22 cellular contexts compared by ENCODE assay signal in genomic region chr21:21291883-21292569, GRCh38.
DNase-seq lines count a peak whose midpoint lies in the region; ATAC-seq and TF ChIP-seq lines count a peak whose summit lies in the region.
"Had no signal": no experiment of that assay in that cellular context is flagged by ENCODE, and none has a peak within 500 bp of the region (broad histone marks: within the 10 kb centered on the region; RNA-seq: fewer than 3 reads in every experiment).

No MANE protein-coding gene starts in this region.

- ATAC-seq in SK-N-SH treated with all-trans-retinoic acid at 6 μM for 48 hours: no peak
- no peak for ATAC-seq in GM19328 (IDR thresholded peaks at IDR 0.05; ENCODE audit: unreplicated experiment)
- ATAC-seq: A549, GM12878 had no signal

- no peak for TF ChIP-seq CTCF in BE2C (IDR thresholded peaks at IDR 0.05; ENCODE audit: low read depth, low read length)
- no peak for TF ChIP-seq CTCF in VCaP (conservative IDR thresholded peaks at IDR 0.05)

- peak overlapping the region; percentile 32; the same call in 1 of the 2 replicates for H3K27ac ChIP-seq in VCaP
- H3K27ac ChIP-seq: A549, BLaER1 had no signal

- no peak for DNase-seq in BE2C
- no peak for DNase-seq in hypothalamus (lab: John Stamatoyannopoulos, UW)
- DNase-seq in islet precursor cell: no peak
- DNase-seq: AML-193; C1 segment of cervical spinal cord; CD4-positive, alpha-beta memory T cell; CD4-positive, CD25-positive, alpha-beta regulatory T cell; CD8-positive, alpha-beta memory T cell; COR-L47; DMS 273 treated with DMSO at 0.1 percent for 48 hours; DMS153; DMS53; DMS79; DND-41; EL; GDM1 had no signal

- no peaks in the 10 kb centered on the region for H3K9me3 ChIP-seq in BE2C
- H3K9me3 ChIP-seq: A549, BLaER1 had no signal

- no peaks in the 10 kb centered on the region; the same call in 1 of the 2 replicates for H3K36me3 ChIP-seq in BE2C
- H3K36me3 ChIP-seq: BLaER1 had no signal

- peak overlapping the region; percentile 4; the same call in 1 of the 2 replicates for H3K4me3 ChIP-seq in BE2C (ENCODE audit: low read depth, low read length)
- H3K4me3 ChIP-seq: A549, BLaER1, GM12878 had no signal

- H3K4me1 ChIP-seq in BE2C: peaks cover 22% of the 10 kb centered on the region
- H3K4me1 ChIP-seq: A549, BLaER1 had no signal

- H3K27me3 ChIP-seq in BE2C: no peaks in the 10 kb centered on the region
- H3K27me3 ChIP-seq: BLaER1 had no signal

TF ChIP-seq in SK-N-SH treated with all-trans-retinoic acid at 6 μM for 48 hours, 23 proteins besides CTCF, POLR2A, EP300 and RAD21:
- peak; percentile 56 for TF ChIP-seq TCF4 (CRISPR knock-in tag; IDR thresholded peaks at IDR 0.05; ENCODE audit: borderline replicate concordance)
- TF ChIP-seq ZFP3 (CRISPR knock-in tag; IDR thresholded peaks at IDR 0.05): no peak
- TF ChIP-seq POU6F1 (CRISPR knock-in tag; IDR thresholded peaks at IDR 0.05; ENCODE audit: borderline replicate concordance, low read depth): no peak
- no peak for TF ChIP-seq GLIS3 (CRISPR knock-in tag; IDR thresholded peaks at IDR 0.05)
- TF ChIP-seq ZNF70 (CRISPR knock-in tag; IDR thresholded peaks at IDR 0.05): no peak
- TF ChIP-seq ZNF8 (CRISPR knock-in tag; IDR thresholded peaks at IDR 0.05): no peak
- no peak for TF ChIP-seq PATZ1 (CRISPR knock-in tag; IDR thresholded peaks at IDR 0.05; ENCODE audit: borderline replicate concordance)
- TF ChIP-seq CSRNP3 (CRISPR knock-in tag; IDR thresholded peaks at IDR 0.05): no peak
- no peak for TF ChIP-seq ZFP30 (CRISPR knock-in tag; IDR thresholded peaks at IDR 0.05)
- TF ChIP-seq PPARA (CRISPR knock-in tag; IDR thresholded peaks at IDR 0.05; ENCODE audit: borderline replicate concordance): no peak
- no peak for TF ChIP-seq SNAI2 (CRISPR knock-in tag; IDR thresholded peaks at IDR 0.05)
- no peak for TF ChIP-seq OSR1 (CRISPR knock-in tag; IDR thresholded peaks at IDR 0.05)
- TF ChIP-seq ZC3H10 (CRISPR knock-in tag; IDR thresholded peaks at IDR 0.05): no peak
- no peak for TF ChIP-seq TSHZ2 (CRISPR knock-in tag; IDR thresholded peaks at IDR 0.05)
- TF ChIP-seq TOX (CRISPR knock-in tag; IDR thresholded peaks at IDR 0.05; ENCODE audit: borderline replicate concordance): no peak
- TF ChIP-seq ARNTL (CRISPR knock-in tag; IDR thresholded peaks at IDR 0.05; ENCODE audit: borderline replicate concordance, low read depth): no peak
- TF ChIP-seq BACH2 (CRISPR knock-in tag; IDR thresholded peaks at IDR 0.05; ENCODE audit: borderline replicate concordance): 0 out of 2 replicates have a peak, but pooled peaks have one; percentile 4
- TF ChIP-seq ISL1 (CRISPR knock-in tag; IDR thresholded peaks at IDR 0.05): no peak
